In genomic region chr19:45076029-45076850, GRCh38 we compare ENCODE assay signal across 1 cellular context.
TF ChIP-seq lines count a peak whose summit lies in the region.

TSS of gene ZNF296 (minus strand) at chr19:45076478. CDS start at chr19:45076373, 105 bp downstream.

TF ChIP-seq in K562, 482 proteins besides CTCF, POLR2A, EP300 and RAD21 (continued from another document and continues in another):
- TF ChIP-seq UBTF (IDR thresholded peaks at IDR 0.05; ENCODE audit: borderline replicate concordance in 1 of 2, low read depth in 2 of 2, low read length in 2 of 2) (peak; percentile 25 to 87; a peak in 3 of 4 replicates), ZBTB8A (IDR thresholded peaks at IDR 0.05; ENCODE audit: partially characterized antibody) (no peak), IFI16 (CRISPR knock-in tag; IDR thresholded peaks at IDR 0.05) (no peak), ZNF584 (CRISPR knock-in tag; IDR thresholded peaks at IDR 0.05; ENCODE audit: low read depth) (no peak), SREBF1 (IDR thresholded peaks at IDR 0.05; ENCODE audit: borderline replicate concordance, low read depth, low read length) (no peak), SP1 (CRISPR knock-in tag; IDR thresholded peaks at IDR 0.05) (peak; percentile 44; the same call in 1 of the 2 replicates), ZNF212 (CRISPR knock-in tag; IDR thresholded peaks at IDR 0.05) (no peak), SRSF7 (optimal IDR thresholded peaks at IDR 0.05; ENCODE audit: low read depth, low read length) (no peak), POLR3G (IDR thresholded peaks at IDR 0.05; ENCODE audit: extremely low read depth, insufficient read length, insufficient replicate concordance) (no peak), ZKSCAN3 (CRISPR knock-in tag; IDR thresholded peaks at IDR 0.05) (no peak), DDX20 (tag; IDR thresholded peaks at IDR 0.05; ENCODE audit: low read depth) (no peak), ARID3B (CRISPR knock-in tag; IDR thresholded peaks at IDR 0.05; ENCODE audit: borderline replicate concordance) (no peak), NFRKB (IDR thresholded peaks at IDR 0.05; ENCODE audit: low read depth) (no peak), ZC3H8 (IDR thresholded peaks at IDR 0.05) (no peak), HNRNPK (IDR thresholded peaks at IDR 0.05; ENCODE audit: low read depth, low read length, poor library complexity, severe bottlenecking) (no peak), ZFX (CRISPR knock-in tag; IDR thresholded peaks at IDR 0.05) (peak; percentile 80), FOXK1 (CRISPR knock-in tag; IDR thresholded peaks at IDR 0.05; ENCODE audit: borderline replicate concordance) (no peak), PCBP2 (IDR thresholded peaks at IDR 0.05; ENCODE audit: low read depth, low read length, poor library complexity, severe bottlenecking) (no peak), ZBTB7A (IDR thresholded peaks at IDR 0.05; ENCODE audit: borderline replicate concordance, control insufficient read depth, low read depth, low read length) (no peak), ZNF282 (CRISPR knock-in tag; IDR thresholded peaks at IDR 0.05) (no peak), ZNF174 (CRISPR knock-in tag; IDR thresholded peaks at IDR 0.05) (no peak), MYC (IDR thresholded peaks at IDR 0.05; ENCODE audit: low read depth, low read length) (peak; percentile 94), MYC (CRISPR knock-in tag; IDR thresholded peaks at IDR 0.05; ENCODE audit: borderline replicate concordance, low read depth) (0 out of 2 replicates have a peak, but pooled peaks have one; percentile 2), BRCA1 (IDR thresholded peaks at IDR 0.05) (no peak), BRCA1 (CRISPR knock-in tag; IDR thresholded peaks at IDR 0.05) (no peak), ZNF354B (CRISPR knock-in tag; IDR thresholded peaks at IDR 0.05) (no peak), ZNF707 (CRISPR knock-in tag; conservative IDR thresholded peaks at IDR 0.05) (no peak), POLR2AphosphoS2 (IDR thresholded peaks at IDR 0.05; ENCODE audit: low read length) (no peak), RUNX1 (IDR thresholded peaks at IDR 0.05; ENCODE audit: low read depth) (no peak), FOXA3 (CRISPR knock-in tag; conservative IDR thresholded peaks at IDR 0.05 in 1 of 2, IDR thresholded peaks at IDR 0.05 in 1 of 2) (no peak), ILK (tag; IDR thresholded peaks at IDR 0.05; ENCODE audit: borderline replicate concordance, low read depth) (no peak), ZNF134 (CRISPR knock-in tag; conservative IDR thresholded peaks at IDR 0.05) (no peak), RBBP5 (IDR thresholded peaks at IDR 0.05; ENCODE audit: borderline replicate concordance, insufficient read depth, low read length, poor library complexity, severe bottlenecking) (peak; percentile 50), MCM2 (IDR thresholded peaks at IDR 0.05; ENCODE audit: low read depth) (no peak), GTF2F1 (IDR thresholded peaks at IDR 0.05; ENCODE audit: low read depth, low read length) (no peak), SMARCE1 (IDR thresholded peaks at IDR 0.05) (0 out of 2 replicates have a peak, but pooled peaks have one; percentile 34), ELF4 (CRISPR knock-in tag; IDR thresholded peaks at IDR 0.05) (no peak), BRF1 (IDR thresholded peaks at IDR 0.05; ENCODE audit: borderline replicate concordance, extremely low read depth, insufficient read length) (no peak), TFAM (CRISPR knock-in tag; conservative IDR thresholded peaks at IDR 0.05) (no peak), SUPT5H (IDR thresholded peaks at IDR 0.05) (no peak), ATF7 (IDR thresholded peaks at IDR 0.05) (peak; percentile 55; the same call in 1 of the 2 replicates), SIN3A (IDR thresholded peaks at IDR 0.05; ENCODE audit: borderline replicate concordance in 2 of 2, control insufficient read depth in 1 of 2, low read depth in 2 of 2, low read length in 2 of 2) (peak; percentile 62 to 81; a peak in 2 of 4 replicates), SNAPC5 (CRISPR knock-in tag; IDR thresholded peaks at IDR 0.05) (no peak), GMEB1 (CRISPR knock-in tag; IDR thresholded peaks at IDR 0.05) (peak; percentile 52; the same call in 1 of the 2 replicates), HDAC2 (IDR thresholded peaks at IDR 0.05) (no peak), E4F1 (CRISPR knock-in tag; IDR thresholded peaks at IDR 0.05; ENCODE audit: borderline replicate concordance) (no peak), HNRNPUL1 (IDR thresholded peaks at IDR 0.05; ENCODE audit: low read length) (no peak), HMGN3 (IDR thresholded peaks at IDR 0.05; ENCODE audit: borderline replicate concordance, extremely low read depth, insufficient read length, low read depth, low read length) (peak; percentile 90), CEBPB (tag; IDR thresholded peaks at IDR 0.05) (no peak; the same call in 1 of the 2 replicates), ADNP (tag; IDR thresholded peaks at IDR 0.05) (no peak), FOXP4 (CRISPR knock-in tag; IDR thresholded peaks at IDR 0.05; ENCODE audit: borderline replicate concordance) (no peak; the same call in 1 of the 2 replicates), ELF1 (tag; IDR thresholded peaks at IDR 0.05) (no peak), JUN (IDR thresholded peaks at IDR 0.05; ENCODE audit: borderline replicate concordance, low read depth, low read length) (no peak), JUN (CRISPR knock-in tag; IDR thresholded peaks at IDR 0.05; ENCODE audit: borderline replicate concordance) (0 out of 2 replicates have a peak, but pooled peaks have one; percentile 21), SMAD4 (CRISPR knock-in tag; conservative IDR thresholded peaks at IDR 0.05) (peak; percentile 88), ID3 (CRISPR knock-in tag; IDR thresholded peaks at IDR 0.05) (no peak), ID3 (tag; IDR thresholded peaks at IDR 0.05) (no peak), RFX7 (CRISPR knock-in tag; IDR thresholded peaks at IDR 0.05) (no peak), TEAD2 (tag; IDR thresholded peaks at IDR 0.05) (no peak), CLOCK (CRISPR knock-in tag; IDR thresholded peaks at IDR 0.05; ENCODE audit: borderline replicate concordance) (no peak), ZBTB26 (CRISPR knock-in tag; IDR thresholded peaks at IDR 0.05) (no peak), KLF16 (IDR thresholded peaks at IDR 0.05) (no peak), NFYB (IDR thresholded peaks at IDR 0.05; ENCODE audit: extremely low read depth, insufficient read length) (no peak)
